Comparison of ENCODE assay signal across 23 cellular contexts in the genomic region with DNA sequence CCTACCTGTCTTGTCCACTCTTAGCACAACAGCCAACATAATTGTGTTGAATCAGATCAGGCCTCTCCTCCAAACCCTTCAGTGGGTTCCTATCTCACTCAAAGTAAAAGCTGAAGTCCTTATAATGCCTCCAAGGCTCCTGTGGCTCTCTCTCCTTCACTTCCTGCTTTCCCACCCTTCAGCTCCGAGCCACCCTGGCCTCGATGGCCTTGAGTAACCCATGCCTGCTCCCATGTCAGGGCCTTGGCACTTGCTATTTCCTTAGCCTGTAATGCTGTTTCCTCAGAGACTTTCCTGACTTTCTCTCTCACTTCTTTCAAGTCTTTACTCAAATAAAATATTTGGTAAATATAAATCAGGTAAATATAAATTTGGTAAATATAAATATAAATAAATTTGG.
"Had no signal": no experiment of that assay in that cellular context is flagged by ENCODE, and none has a peak within 500 bp of the region (broad histone marks: within the 10 kb centered on the region; RNA-seq: fewer than 3 reads in every experiment).

No MANE protein-coding gene starts in this region.

- H3K36me3 ChIP-seq: left ventricle myocardium inferior, lower lobe of right lung, spleen, tibial nerve had no signal

- H3K4me3 ChIP-seq: left ventricle myocardium inferior, lower lobe of right lung, psoas muscle, spleen, testis, tibial nerve had no signal

- ATAC-seq: foreskin keratinocyte; psoas muscle; sciatic nerve; stimulated activated memory B cell treated with anti-CD40 and anti-IgM and Interleukin-4, amounts not matched to agents 10 μg/mL and 1 μg/mL and 100 μg/mL, for 72 hours; stimulated activated naive CD8-positive, alpha-beta T cell treated with anti-CD3 and anti-CD28 coated beads, Interleukin-15, amount 100 ng/mL, for 72 hours had no signal

- H3K9me3 ChIP-seq: left ventricle myocardium inferior, lower lobe of right lung, psoas muscle, spleen, testis, tibial nerve had no signal

- H3K27ac ChIP-seq: foreskin keratinocyte, left ventricle myocardium inferior, lower lobe of right lung, psoas muscle, testis, tibial nerve had no signal

- FAIRE-seq: colon, endothelial cell of umbilical vein, keratinocyte had no signal

- H3K27me3 ChIP-seq: foreskin keratinocyte, spleen, testis, tibial nerve had no signal

- DNase-seq: effector CD4-positive, alpha-beta T cell; endodermal cell; erythroblast; foreskin keratinocyte; immature natural killer cell; left ventricle myocardium inferior; lower lobe of right lung; midbrain; naive B cell; psoas muscle; retina; spleen; stimulated activated CD4-positive, alpha-beta T cell treated with anti-CD3 and anti-CD28 coated beads, Interleukin-15, amount 100 ng/mL, for 24 hours; stimulated activated CD4-positive, alpha-beta T cell treated with anti-CD3 and anti-CD28 coated beads, Interleukin-1b, Interleukin-23, amount 100 ng/mL, for 48 hours; stimulated activated CD4-positive, alpha-beta T cell treated with anti-CD3 and anti-CD28 coated beads, Interleukin-4, amount 100 ng/mL, for 24 hours; stimulated activated naive CD8-positive, alpha-beta T cell treated with anti-CD3 and anti-CD28 coated beads, Interleukin-15, amount 100 ng/mL, for 72 hours; testis had no signal

- H3K4me1 ChIP-seq: testis had no signal
